ENCODE assay signal across 1 cellular context in genomic region chr5:93078082-93079038, GRCh38.
TF ChIP-seq lines count a peak whose summit lies in the region.

No MANE protein-coding gene starts in this region.

TF ChIP-seq in SK-N-SH treated with all-trans-retinoic acid at 6 μM for 48 hours, 23 proteins besides CTCF, POLR2A, EP300 and RAD21 (continued from another document):
- TF ChIP-seq, protein P1, sequence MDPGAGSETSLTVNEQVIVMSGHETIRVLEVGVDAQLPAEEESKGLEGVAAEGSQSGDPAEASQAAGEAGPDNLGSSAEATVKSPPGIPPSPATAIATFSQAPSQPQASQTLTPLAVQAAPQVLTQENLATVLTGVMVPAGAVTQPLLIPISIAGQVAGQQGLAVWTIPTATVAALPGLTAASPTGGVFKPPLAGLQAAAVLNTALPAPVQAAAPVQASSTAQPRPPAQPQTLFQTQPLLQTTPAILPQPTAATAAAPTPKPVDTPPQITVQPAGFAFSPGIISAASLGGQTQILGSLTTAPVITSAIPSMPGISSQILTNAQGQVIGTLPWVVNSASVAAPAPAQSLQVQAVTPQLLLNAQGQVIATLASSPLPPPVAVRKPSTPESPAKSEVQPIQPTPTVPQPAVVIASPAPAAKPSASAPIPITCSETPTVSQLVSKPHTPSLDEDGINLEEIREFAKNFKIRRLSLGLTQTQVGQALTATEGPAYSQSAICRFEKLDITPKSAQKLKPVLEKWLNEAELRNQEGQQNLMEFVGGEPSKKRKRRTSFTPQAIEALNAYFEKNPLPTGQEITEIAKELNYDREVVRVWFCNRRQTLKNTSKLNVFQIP (CRISPR knock-in tag; IDR thresholded peaks at IDR 0.05; ENCODE audit: borderline replicate concordance, low read depth) = peak; percentile 81; the same call in 1 of the 2 replicates
- TF ChIP-seq CSDC2 (CRISPR knock-in tag; IDR thresholded peaks at IDR 0.05) (no peak), ESRRG (CRISPR knock-in tag; IDR thresholded peaks at IDR 0.05) (no peak), ISL1 (CRISPR knock-in tag; IDR thresholded peaks at IDR 0.05) (peak; percentile 87), BACH2 (CRISPR knock-in tag; IDR thresholded peaks at IDR 0.05; ENCODE audit: borderline replicate concordance) (no peak), ZNF8 (CRISPR knock-in tag; IDR thresholded peaks at IDR 0.05) (peak; percentile 92), PPARA (CRISPR knock-in tag; IDR thresholded peaks at IDR 0.05; ENCODE audit: borderline replicate concordance) (no peak), GLIS3 (CRISPR knock-in tag; IDR thresholded peaks at IDR 0.05) (no peak), TCF4 (CRISPR knock-in tag; IDR thresholded peaks at IDR 0.05; ENCODE audit: borderline replicate concordance) (peak; percentile 35; the same call in 1 of the 2 replicates), SNAI2 (CRISPR knock-in tag; IDR thresholded peaks at IDR 0.05) (peak; percentile 61), TOX (CRISPR knock-in tag; IDR thresholded peaks at IDR 0.05; ENCODE audit: borderline replicate concordance) (peak; percentile 41; the same call in 1 of the 2 replicates), CSRNP3 (CRISPR knock-in tag; IDR thresholded peaks at IDR 0.05) (no peak)
